Comparison of ENCODE assay signal across 21 cellular contexts in the genomic region with DNA sequence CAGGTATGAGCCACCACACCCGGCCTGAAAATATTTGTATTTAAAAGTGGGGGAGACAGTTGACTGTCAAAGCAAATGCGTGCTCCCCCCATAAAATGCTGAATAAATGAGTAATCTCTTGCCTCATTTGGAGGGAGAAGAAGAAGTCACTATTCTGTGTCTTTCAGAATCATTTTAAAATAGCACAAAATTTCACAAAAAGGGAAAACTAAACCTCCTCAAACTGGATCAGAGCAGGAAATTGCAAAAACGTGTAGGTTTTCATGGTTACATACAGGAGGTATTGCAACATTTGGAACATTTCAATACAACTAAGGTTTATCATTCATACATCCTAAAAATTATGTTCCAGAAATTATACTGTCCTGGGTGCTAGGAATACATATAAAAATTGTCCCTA. TPM values are rescaled to one million over a fixed set of nuclear protein-coding genes. Genes with fewer than 3 reads are reported as not detected.
DNase-seq lines count a peak whose midpoint lies in the region; ATAC-seq and TF ChIP-seq lines count a peak whose summit lies in the region.
"Had no signal": no experiment of that assay in that cellular context is flagged by ENCODE, and none has a peak within 500 bp of the region (broad histone marks: within the 10 kb centered on the region; RNA-seq: fewer than 3 reads in every experiment).

No MANE protein-coding gene starts in this region.

- H3K79me2 ChIP-seq in mammary epithelial cell (ENCODE audit: insufficient read depth, low read length), result peaks cover 92% of the 10 kb centered on the region

- peak; percentile 42 for DNase-seq in MCF 10A (ENCODE audit: unreplicated experiment)
- DNase-seq in mammary epithelial cell, result no peak
- DNase-seq in OCI-M1 (lab: John Stamatoyannopoulos, UW), result peak; percentile 62
- no peak for DNase-seq in chondrocyte (ENCODE audit: low spot score)
- no peak for DNase-seq in upper lobe of right lung
- DNase-seq in retina, result no peak
- DNase-seq in kidney tubule cell (ENCODE audit: low spot score), result no peak
- DNase-seq: amniotic stem cell; effector CD8-positive, alpha-beta T cell; HCEC 1CT; naive thymus-derived CD8-positive, alpha-beta T cell; NCI-H2171; NCI-H774; RPMI8226; stimulated activated CD4-positive, alpha-beta T cell treated with anti-CD3 and anti-CD28 coated beads, Interleukin-2, amount 100 ng/mL, for 48 hours; stomach; T-helper 1 cell; upper lobe of left lung had no signal

- no peak overlapping the region for H3K4me3 Mint-ChIP-seq in MCF 10A (ENCODE audit: unreplicated experiment)
- no peak overlapping the region for H3K4me3 Mint-ChIP-seq in chondrocyte (ENCODE audit: unreplicated experiment)

- H2AFZ ChIP-seq in mammary epithelial cell (ENCODE audit: low read depth, low read length), result no peak overlapping the region

- no peak for TF ChIP-seq CTCF in MCF 10A (IDR thresholded peaks at IDR 0.05; ENCODE audit: unreplicated experiment)
- TF ChIP-seq CTCF in mammary epithelial cell (conservative IDR thresholded peaks at IDR 0.05 in 1 of 2, IDR thresholded peaks at IDR 0.05 in 1 of 2; ENCODE audit: extremely low read depth in 1 of 2, insufficient read depth in 1 of 2, low read depth in 1 of 2, low read length in 2 of 2), result no peak
- TF ChIP-seq CTCF in chondrocyte (IDR thresholded peaks at IDR 0.05), result no peak
- no peak for TF ChIP-seq CTCF in upper lobe of right lung (IDR thresholded peaks at IDR 0.05)

- no peaks in the 10 kb centered on the region for H3K4me1 ChIP-seq in mammary epithelial cell (ENCODE audit: insufficient read depth, low read length)
- H3K4me1 ChIP-seq in upper lobe of right lung, result peaks cover 30% of the 10 kb centered on the region

- intact Hi-C loops in MCF 10A (cut with micrococcal nuclease), result no loop called here
- intact Hi-C loops in mammary epithelial cell (cut with micrococcal nuclease), result no loop called here
- intact Hi-C loops in upper lobe of right lung (cut with DNase I), result no loop called here

- no peak overlapping the region for H3K9ac ChIP-seq in mammary epithelial cell (ENCODE audit: insufficient read depth, low read length)
- H3K9ac ChIP-seq: KMS-11 had no signal

- BruUV-seq in MCF 10A (replicated peaks; lab: Mats Ljungman, UMichigan), result no TSS peak
- no TSS peak for BruUV-seq in mammary epithelial cell (replicated peaks; lab: Mats Ljungman, UMichigan)

- H3K4me1 Mint-ChIP-seq in MCF 10A (ENCODE audit: insufficient read depth, unreplicated experiment) (peaks cover 34% of the 10 kb centered on the region), chondrocyte (ENCODE audit: low read depth) (peaks cover 12% of the 10 kb centered on the region)

- no peaks in the 10 kb centered on the region for H4K20me1 ChIP-seq in mammary epithelial cell (ENCODE audit: insufficient read depth, low read length)

- POLR2A ChIA-PET in MCF 10A (lab: Yijun Ruan, JAX), result interaction anchor here (0.8 to 2.7 kb wide), 4 partner anchors 8 to 156 kb away, joined by 3 to 9 read pairs (median 5); partner anchors contain the start of gene MTF1

- dilution Hi-C loops in mammary epithelial cell (cut with HindIII; ENCODE audit: low sequenced_read_pairs), result no loop called here

- no peak overlapping the region for H3K4me2 ChIP-seq in mammary epithelial cell (ENCODE audit: insufficient read depth, low read depth, low read length)
- H3K4me2 ChIP-seq: KMS-11 had no signal

- no peaks in the 10 kb centered on the region for H3K27me3 ChIP-seq in mammary epithelial cell (ENCODE audit: insufficient read depth, low read length)
- no peaks in the 10 kb centered on the region for H3K27me3 ChIP-seq in upper lobe of right lung
- H3K27me3 ChIP-seq: stomach, upper lobe of left lung had no signal

- ATAC-seq in upper lobe of right lung, result peak; percentile 52
- ATAC-seq in GM21423 (IDR thresholded peaks at IDR 0.05; ENCODE audit: unreplicated experiment), result no peak
- ATAC-seq: naive thymus-derived CD8-positive, alpha-beta T cell had no signal

- H3K27ac ChIP-seq in mammary epithelial cell (ENCODE audit: insufficient read depth, low read depth, low read length) (no peak overlapping the region), upper lobe of right lung (no peak overlapping the region)
- H3K27ac ChIP-seq: KMS-11, WERI-Rb-1 had no signal

- H3K4me3 ChIP-seq in mammary epithelial cell (replicated peaks in 1 of 3; ENCODE audit: insufficient read depth in 1 of 3, low read depth in 2 of 3, low read length in 3 of 3) (no peak overlapping the region), upper lobe of right lung (no peak overlapping the region)
- H3K4me3 ChIP-seq: stomach, upper lobe of left lung had no signal

- no peaks in the 10 kb centered on the region for H3K27me3 Mint-ChIP-seq in MCF 10A (ENCODE audit: insufficient read depth, unreplicated experiment)
- no peaks in the 10 kb centered on the region for H3K27me3 Mint-ChIP-seq in chondrocyte (ENCODE audit: low read depth)

- H3K9me3 ChIP-seq in mammary epithelial cell (replicated peaks; ENCODE audit: insufficient read depth, low read length) (no peaks in the 10 kb centered on the region), upper lobe of right lung (no peaks in the 10 kb centered on the region)
- H3K9me3 ChIP-seq: stomach, upper lobe of left lung had no signal

- in situ Hi-C loops in mammary epithelial cell (cut with MboI; ENCODE audit: low sequenced_read_pairs in 2 of 2), result no loop called here

- H3K27ac Mint-ChIP-seq in MCF 10A (ENCODE audit: low read depth, unreplicated experiment) (peak overlapping the region; percentile 68), chondrocyte (ENCODE audit: unreplicated experiment) (peak overlapping the region; percentile 20)

- 65% methylated on average over 2 of the region's 3 CpGs for WGBS in mammary epithelial cell (ENCODE audit: low coverage, missing lambda C conversion rate)

- peaks cover 4% of the 10 kb centered on the region for H3K36me3 ChIP-seq in mammary epithelial cell (ENCODE audit: insufficient read depth, low read length)
- H3K36me3 ChIP-seq in upper lobe of right lung, result no peaks in the 10 kb centered on the region

- CTCF ChIA-PET in MCF 10A (lab: Yijun Ruan, JAX) (interaction anchor here (0.6 to 2.5 kb wide), 2 partner anchors 14 to 72 kb away, joined by 3 to 9 read pairs; no protein-coding TSS in a partner anchor), mammary epithelial cell (lab: Charles Lee; ENCODE audit: low non-redundant PET) (no interaction called here)

- no peaks in the 10 kb centered on the region for H3K9me3 Mint-ChIP-seq in MCF 10A (ENCODE audit: unreplicated experiment)
- H3K9me3 Mint-ChIP-seq in chondrocyte (ENCODE audit: low read depth), result no peaks in the 10 kb centered on the region
- H3K9me3 Mint-ChIP-seq: naive thymus-derived CD8-positive, alpha-beta T cell had no signal

- H3K36me3 Mint-ChIP-seq in MCF 10A (ENCODE audit: insufficient read depth, unreplicated experiment) (peaks cover 56% of the 10 kb centered on the region), chondrocyte (ENCODE audit: low read depth) (no peaks in the 10 kb centered on the region)

RNA-seq across cellular contexts. Expression of gene MTF1, which starts 13.6 kb away (rescaled TPM):
- total RNA-seq in MCF 10A (2022) (28.4 and 34.7 TPM in 2 replicates), mammary epithelial cell (10 to 100 TPM in 1 of 2 donors, 1 to 10 TPM in 1; 4.5 to 28.7 TPM), chondrocyte (14.8 to 17.3 TPM (median 17.2 TPM) in 3 replicates), upper lobe of right lung (26.3 TPM)
- polyA plus RNA-seq in mammary epithelial cell, result 8.3 TPM
- polyA minus RNA-seq in mammary epithelial cell, result 59.0 TPM

RNA-seq across cellular contexts. Expression of gene YRDC, which starts 37.8 kb away (rescaled TPM):
- 40.4 and 41.5 TPM in 2 replicates for total RNA-seq in MCF 10A (2022)
- total RNA-seq in mammary epithelial cell, result 10 to 100 TPM; 18.0 to 27.7 TPM
- 26.6 TPM for polyA plus RNA-seq in mammary epithelial cell
- polyA minus RNA-seq in mammary epithelial cell, result 12.1 TPM
- total RNA-seq in chondrocyte, result 11.9 to 17.7 TPM (median 15.5 TPM) in 3 replicates
- 14.8 TPM for total RNA-seq in upper lobe of right lung

RNA-seq across cellular contexts. Expression of gene C1orf122, which starts 38.2 kb away (rescaled TPM):
- total RNA-seq in MCF 10A (2022) (72.4 and 81.5 TPM in 2 replicates), mammary epithelial cell (10 to 100 TPM; 13.0 to 73.6 TPM), chondrocyte (72.6 to 80.0 TPM (median 76.1 TPM) in 3 replicates), upper lobe of right lung (29.7 TPM)
- polyA plus RNA-seq in mammary epithelial cell, result 26.5 TPM
- polyA minus RNA-seq in mammary epithelial cell, result 4.3 TPM

RNA-seq across cellular contexts. Expression of gene MANEAL, which starts 52.1 kb away (rescaled TPM):
- 11.6 and 12.3 TPM in 2 replicates for total RNA-seq in MCF 10A (2022)
- 1 to 10 TPM in 1 of 2 donors, under 1 TPM in 1; 0.50 to 4.7 TPM for total RNA-seq in mammary epithelial cell
- polyA plus RNA-seq in mammary epithelial cell, result 4.6 TPM
- polyA minus RNA-seq in mammary epithelial cell, result 7.0 TPM
- 3.9 to 4.2 TPM (median 4.0 TPM) in 3 replicates for total RNA-seq in chondrocyte
- total RNA-seq in upper lobe of right lung, result 6.9 TPM

Comparison
In these comparisons a context has a peak if more than half of its experiments do, and no peak if none do; other contexts are left out.
1. DNase-seq: peak in MCF 10A (single experiment) and OCI-M1 (single experiment); none in mammary epithelial cell (single experiment), chondrocyte (single experiment), upper lobe of right lung (single experiment), retina (single experiment) and kidney tubule cell (single experiment).